Comparison of ENCODE assay signal across 12 cellular contexts in the genomic region with DNA sequence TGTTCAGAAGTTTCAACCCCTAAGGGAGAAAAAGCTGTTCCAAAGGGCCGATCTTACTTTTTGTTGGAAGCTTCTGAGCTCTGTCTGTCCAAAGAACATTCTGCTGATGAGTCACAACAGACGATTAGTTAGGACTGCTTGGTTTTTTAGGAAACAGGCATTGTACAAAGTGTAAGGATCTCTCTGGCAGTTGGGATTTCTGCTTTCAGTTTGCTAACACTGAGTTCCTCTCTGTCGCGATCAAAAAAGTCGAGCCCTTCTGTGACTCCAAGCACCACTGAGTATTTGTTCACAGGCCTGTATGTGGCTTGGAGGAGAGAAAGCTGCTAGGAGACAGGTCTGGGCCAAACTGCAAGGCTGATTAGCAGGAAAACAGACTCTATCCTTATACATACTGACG.
A peak's percentile ranks its signal among the peaks of the same experiment; 100 is the strongest.
DNase-seq lines count a peak whose midpoint lies in the region; TF ChIP-seq lines count a peak whose summit lies in the region.
"Had no signal": no experiment of that assay in that cellular context is flagged by ENCODE, and none has a peak within 500 bp of the region (broad histone marks: within the 10 kb centered on the region; RNA-seq: fewer than 3 reads in every experiment).

No MANE protein-coding gene starts in this region.

- H3K4ac ChIP-seq in neuronal stem cell (ENCODE audit: low read length): no peak overlapping the region

- H2BK120ac ChIP-seq in neuronal stem cell (ENCODE audit: low read depth, low read length): no peak overlapping the region

- H2BK5ac ChIP-seq in neuronal stem cell (ENCODE audit: low read length): no peak overlapping the region

- H3K27me3 ChIP-seq in neuronal stem cell (ENCODE audit: control insufficient read depth in 3 of 3, insufficient read depth in 3 of 3, low read depth in 1 of 3, low read length in 3 of 3): no peaks in the 10 kb centered on the region
- H3K27me3 ChIP-seq: BLaER1 had no signal

- no peak overlapping the region for H4K91ac ChIP-seq in neuronal stem cell (ENCODE audit: low read depth, low read length, poor library complexity)

- DNase-seq in AG04449 (ENCODE audit: low read depth, low spot score) (no peak), RPMI7951 (ENCODE audit: low read depth) (peak; percentile 86), fibroblast of mammary gland (ENCODE audit: low read depth) (peak; percentile 84), neuronal stem cell (ENCODE audit: low spot score) (no peak), NK-92 (lab: John Stamatoyannopoulos, UW; ENCODE audit: unreplicated experiment) (no peak), SIG-M5 treated with dmso at 0.1 percent for 504 hours (lab: John Stamatoyannopoulos, UW; ENCODE audit: unreplicated experiment) (no peak), DMS53 treated with DMSO at 0.1 percent for 48 hours (lab: John Stamatoyannopoulos, UW; ENCODE audit: unreplicated experiment) (no peak)
- no peak for DNase-seq in stimulated activated CD4-positive, alpha-beta T cell treated with anti-CD3 and anti-CD28 coated beads, Interleukin-15, amount 100 ng/mL, for 24 hours
- DNase-seq: activated CD4-positive, alpha-beta T cell treated with anti-CD3 and anti-CD28 coated beads for 48 hours; naive thymus-derived CD8-positive, alpha-beta T cell; NCI-H748 treated with DMSO at 0.1 percent for 48 hours had no signal

- H3K4me3 ChIP-seq in AG04449 (ENCODE audit: low read depth, low read length) (peak overlapping the region; percentile 12; the same call in 1 of the 2 replicates), fibroblast of mammary gland (ENCODE audit: control insufficient read depth, low read depth, low read length) (peak overlapping the region; percentile 17), neuronal stem cell (ENCODE audit: low read length in 2 of 2) (no peak overlapping the region)
- H3K4me3 ChIP-seq: BLaER1 had no signal

- H2AK5ac ChIP-seq in neuronal stem cell (ENCODE audit: low read depth, low read length): no peak overlapping the region

- POLR2A ChIA-PET in AG04449 (lab: Yijun Ruan, JAX): no interaction called here

- no peaks in the 10 kb centered on the region for H3K9me3 ChIP-seq in neuronal stem cell (replicated peaks in 1 of 2; ENCODE audit: control insufficient read depth in 2 of 2, insufficient read depth in 1 of 2, low read depth in 1 of 2, low read length in 2 of 2)
- H3K9me3 ChIP-seq: BLaER1 had no signal

- no peak overlapping the region for H2BK15ac ChIP-seq in neuronal stem cell (ENCODE audit: low read length)

- no peak overlapping the region for H4K8ac ChIP-seq in neuronal stem cell (ENCODE audit: low read depth, low read length)

- no peaks in the 10 kb centered on the region for H3K79me1 ChIP-seq in neuronal stem cell (ENCODE audit: low read depth, low read length)

- no peaks in the 10 kb centered on the region for H3K36me3 ChIP-seq in neuronal stem cell (replicated peaks in 1 of 2; ENCODE audit: control insufficient read depth in 2 of 2, insufficient read depth in 2 of 2, low read length in 2 of 2)
- H3K36me3 ChIP-seq: BLaER1 had no signal

- no peak overlapping the region for H2BK12ac ChIP-seq in neuronal stem cell (ENCODE audit: low read length)

- peaks cover 0 to 5% of the 10 kb centered on the region in 2 donors for H3K4me1 ChIP-seq in neuronal stem cell (ENCODE audit: control insufficient read depth in 2 of 2, insufficient read depth in 1 of 2, low read depth in 1 of 2, low read length in 2 of 2)

- H3K27ac ChIP-seq in neuronal stem cell (replicated peaks; ENCODE audit: low read length): no peak overlapping the region
- H3K27ac ChIP-seq: BLaER1 had no signal

- no peak overlapping the region for H3K23ac ChIP-seq in neuronal stem cell (ENCODE audit: low read depth, low read length, poor library complexity)

- CTCF ChIA-PET in AG04449 (lab: Yijun Ruan, JAX): interaction anchor here (0.6 kb wide), 1 partner anchor 78 kb away, joined by 3 read pairs; no protein-coding TSS in a partner anchor

- H3K18ac ChIP-seq in neuronal stem cell (ENCODE audit: low read length): no peak overlapping the region

- H3K14ac ChIP-seq in neuronal stem cell (ENCODE audit: low read length): no peak overlapping the region

- H3K9ac ChIP-seq in neuronal stem cell (ENCODE audit: low read depth, low read length, poor library complexity): no peak overlapping the region
- H3K9ac ChIP-seq: BLaER1 had no signal

- H3K4me2 ChIP-seq in neuronal stem cell (ENCODE audit: insufficient read depth, low read length, poor library complexity, severe bottlenecking): no peak overlapping the region
- H3K4me2 ChIP-seq: BLaER1 had no signal

- peak overlapping the region; percentile 84 for H2AFZ ChIP-seq in neuronal stem cell (ENCODE audit: low read length)

- TF ChIP-seq CTCF in AG04449 (IDR thresholded peaks at IDR 0.05; ENCODE audit: insufficient read depth, low read length, missing control alignments) (no peak), fibroblast of mammary gland (conservative IDR thresholded peaks at IDR 0.05; ENCODE audit: control insufficient read depth, insufficient read depth, low read depth, low read length) (no peak)

- no CpG with 5 or more reads among the region's 6 CpGs for WGBS in neuronal stem cell (ENCODE audit: extremely low coverage in 2 of 2, insufficient read length in 2 of 2, insufficient replicate concordance in 1 of 2), 2 donors

Comparison
In these comparisons a context has a peak if more than half of its experiments do, and no peak if none do; other contexts are left out.
1. DNase-seq: peak in RPMI7951 (single experiment) and fibroblast of mammary gland (single experiment); none in AG04449 (single experiment), neuronal stem cell (single experiment), stimulated activated CD4-positive, alpha-beta T cell treated with anti-CD3 and anti-CD28 coated beads, Interleukin-15, amount 100 ng/mL, for 24 hours (single experiment), NK-92 (single experiment), SIG-M5 treated with dmso at 0.1 percent for 504 hours (single experiment) and DMS53 treated with DMSO at 0.1 percent for 48 hours (single experiment).
2. H3K4me3 ChIP-seq: peak in AG04449 (single experiment) and fibroblast of mammary gland (single experiment); none in neuronal stem cell (0 of 2).